Comparison of ENCODE assay signal across 8 cellular contexts in the genomic region with DNA sequence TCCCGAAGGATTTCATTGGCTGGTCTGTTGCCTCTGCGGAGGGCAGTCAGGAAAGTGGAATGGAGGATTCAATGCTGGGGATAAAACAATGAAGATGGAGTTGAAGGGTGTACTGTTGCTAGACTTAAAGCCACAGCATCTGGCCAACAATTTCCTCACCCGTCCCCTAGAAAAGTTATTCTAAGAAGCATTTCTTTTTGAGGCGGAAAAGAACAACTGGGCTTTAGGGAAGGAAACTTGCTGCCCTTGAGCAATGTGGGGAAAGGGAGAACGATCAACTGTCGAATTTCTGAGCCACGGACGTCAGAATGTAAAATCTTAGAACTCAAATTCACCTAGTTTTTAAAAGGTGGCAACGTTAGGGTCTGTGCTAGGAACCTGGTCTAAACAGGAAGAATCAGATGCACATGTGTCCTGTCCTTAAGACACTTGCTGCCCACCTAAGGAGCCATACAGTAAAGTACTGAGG. TPM values are rescaled to one million over a fixed set of nuclear protein-coding genes. Genes with fewer than 3 reads are reported as not detected.
DNase-seq lines count a peak whose midpoint lies in the region; ATAC-seq and TF ChIP-seq lines count a peak whose summit lies in the region.

No MANE protein-coding gene starts in this region.

- peak overlapping the region; percentile 98 to 100 (median 99) for H3K27ac ChIP-seq in heart right ventricle
- peak overlapping the region; percentile 100 for H3K27ac ChIP-seq in stomach smooth muscle (ENCODE audit: low read length)

- H3K9me3 ChIP-seq in heart right ventricle, result peaks cover 0 to 8% (median 0%) of the 10 kb centered on the region in 11 donors
- H3K9me3 ChIP-seq in stomach smooth muscle (ENCODE audit: control insufficient read depth in 2 of 2, low read length in 2 of 2), result no peaks in the 10 kb centered on the region

- peaks cover 9% of the 10 kb centered on the region for H3K9me3 Mint-ChIP-seq in activated T-helper 17 cell treated with anti-CD3 and anti-CD28 coated beads, Interleukin-2, amount 50 U/mL, for 72 hours

- DNase-seq in heart right ventricle, result no peak
- DNase-seq in Right ventricle myocardium inferior (ENCODE audit: missing footprints), result no peak
- DNase-seq in iPS-NIHi11 (ENCODE audit: low spot score), result peak; percentile 83
- no peak for DNase-seq in ACHN
- no peak for DNase-seq in hepatic stellate cell (ENCODE audit: low spot score)
- DNase-seq in NCI-H526 treated with DMSO at 0.1 percent for 48 hours (lab: John Stamatoyannopoulos, UW), result no peak

- no peaks in the 10 kb centered on the region for H3K27me3 ChIP-seq in heart right ventricle
- H3K27me3 ChIP-seq in stomach smooth muscle (ENCODE audit: control insufficient read depth in 1 of 2, insufficient read depth in 2 of 2, low read length in 2 of 2), result no peaks in the 10 kb centered on the region

- in situ Hi-C loops in ACHN (cut with HindIII; ENCODE audit: low pct_ligation_motif_present, low pct_unique_long_range_greater_than_20kb, low sequenced_read_pairs), result no loop called here

- peak overlapping the region; percentile 96 to 100 for H3K9ac ChIP-seq in stomach smooth muscle (ENCODE audit: low read length in 2 of 2)

- intact Hi-C loops in heart right ventricle (cut with DNase I), result loop anchor here in 6 of 10 donors (1.0 to 2.0 kb wide), 2 partner anchors 17 kb away; partner anchors contain the start of gene LUC7L2 (in 6 of the 6)
- intact Hi-C loops in Right ventricle myocardium inferior (cut with DNase I), result no loop called here

- H3K36me3 Mint-ChIP-seq in activated T-helper 17 cell treated with anti-CD3 and anti-CD28 coated beads, Interleukin-2, amount 50 U/mL, for 72 hours (ENCODE audit: low read depth), result peaks cover 34% of the 10 kb centered on the region

- TF ChIP-seq CTCF in heart right ventricle (IDR thresholded peaks at IDR 0.05), result no peak

- H3K4me1 ChIP-seq in heart right ventricle (peaks cover 0 to 21% (median 13%) of the 10 kb centered on the region in 9 donors), stomach smooth muscle (ENCODE audit: control insufficient read depth, insufficient read depth, low read length) (peaks cover 7% of the 10 kb centered on the region)

- H3K27me3 Mint-ChIP-seq in activated T-helper 17 cell treated with anti-CD3 and anti-CD28 coated beads, Interleukin-2, amount 50 U/mL, for 72 hours, result peaks cover 4% of the 10 kb centered on the region

- H3K4me3 ChIP-seq in heart right ventricle, result peak overlapping the region; percentile 59 to 93 (median 82)
- H3K4me3 ChIP-seq in stomach smooth muscle (ENCODE audit: low read length in 2 of 2), result peak overlapping the region; percentile 85 to 99

- H3K27ac Mint-ChIP-seq in activated T-helper 17 cell treated with anti-CD3 and anti-CD28 coated beads, Interleukin-2, amount 50 U/mL, for 72 hours, result peak overlapping the region; percentile 100

- H3K36me3 ChIP-seq in heart right ventricle (peaks cover 0 to 23% (median 14%) of the 10 kb centered on the region in 9 donors), stomach smooth muscle (ENCODE audit: control insufficient read depth in 2 of 2, insufficient read depth in 2 of 2, low read length in 2 of 2) (peaks cover 4% of the 10 kb centered on the region in 2 donors)

- WGBS in heart right ventricle, 2 donors, result 0 to 1% methylated on average over 9 of the region's 9 CpGs

- H3K4me1 Mint-ChIP-seq in activated T-helper 17 cell treated with anti-CD3 and anti-CD28 coated beads, Interleukin-2, amount 50 U/mL, for 72 hours, result peaks cover 22% of the 10 kb centered on the region

- ATAC-seq in heart right ventricle (no peak), Right ventricle myocardium inferior (no peak)
- no peak for ATAC-seq in activated T-helper 17 cell treated with anti-CD3 and anti-CD28 coated beads, Interleukin-2, amount 50 U/mL, for 72 hours (replicated peaks)

- peak overlapping the region; percentile 93 for H3K4me3 Mint-ChIP-seq in activated T-helper 17 cell treated with anti-CD3 and anti-CD28 coated beads, Interleukin-2, amount 50 U/mL, for 72 hours

RNA-seq across cellular contexts. Expression of gene FMC1, which starts 0.7 kb away (rescaled TPM):
- total RNA-seq in heart right ventricle (10 to 100 TPM; 24.9 to 61.3 (median 42.2) TPM), Right ventricle myocardium inferior (41.8 TPM)
- 10 to 100 TPM; 41.9 to 96.3 TPM for polyA plus RNA-seq in heart right ventricle
- total RNA-seq in activated T-helper 17 cell treated with anti-CD3 and anti-CD28 coated beads, Interleukin-2, amount 50 U/mL, for 72 hours, result 1 to 10 TPM; 3.0 to 6.7 TPM

RNA-seq across cellular contexts. Expression of gene LUC7L2, which starts 17.9 kb away (rescaled TPM):
- total RNA-seq in heart right ventricle, result 10 to 100 TPM; 43.5 to 50.1 (median 47.8) TPM
- polyA plus RNA-seq in heart right ventricle, result 10 to 100 TPM; 26.6 to 52.7 TPM
- 44.9 TPM for total RNA-seq in Right ventricle myocardium inferior
- 100 to 1,000 TPM; 115 to 130 TPM for total RNA-seq in activated T-helper 17 cell treated with anti-CD3 and anti-CD28 coated beads, Interleukin-2, amount 50 U/mL, for 72 hours
